Comparison of ENCODE assay signal across 10 cellular contexts in genomic region chr19:13937479-13938360, GRCh38. TPM values are rescaled to one million over a fixed set of nuclear protein-coding genes. Genes with fewer than 3 reads are reported as not detected.
DNase-seq lines count a peak whose midpoint lies in the region; ATAC-seq and TF ChIP-seq lines count a peak whose summit lies in the region.
"Had no signal": no experiment of that assay in that cellular context is flagged by ENCODE, and none has a peak within 500 bp of the region (broad histone marks: within the 10 kb centered on the region; RNA-seq: fewer than 3 reads in every experiment).

No MANE protein-coding gene starts in this region.

- TF ChIP-seq CTCF in colonic mucosa (IDR thresholded peaks at IDR 0.05) = no peak

- H3K27ac Mint-ChIP-seq in stimulated activated effector memory CD8-positive, alpha-beta T cell treated with anti-CD3 and anti-CD28 coated beads, Interleukin-12 subunit alpha, Interleukin-12 subunit beta, amount 100 ng/mL, for 72 hours = peak overlapping the region; percentile 16
- H3K27ac Mint-ChIP-seq: progenitor cell of endocrine pancreas had no signal

- H3K9me3 ChIP-seq in right cardiac atrium (ENCODE audit: control insufficient read depth, low read length) (no peaks in the 10 kb centered on the region), colonic mucosa (no peaks in the 10 kb centered on the region)

- no peaks in the 10 kb centered on the region for H3K27me3 ChIP-seq in H7 (ENCODE audit: control insufficient read depth, insufficient read depth, low read length)
- H3K27me3 ChIP-seq in right cardiac atrium (ENCODE audit: control insufficient read depth, insufficient read depth) = no peaks in the 10 kb centered on the region
- no peaks in the 10 kb centered on the region for H3K27me3 ChIP-seq in colonic mucosa

- no peaks in the 10 kb centered on the region for H3K9me3 Mint-ChIP-seq in stimulated activated effector memory CD8-positive, alpha-beta T cell treated with anti-CD3 and anti-CD28 coated beads, Interleukin-12 subunit alpha, Interleukin-12 subunit beta, amount 100 ng/mL, for 72 hours

- ATAC-seq in SK-N-SH treated with all-trans-retinoic acid at 6 μM for 48 hours (peak; percentile 79), right cardiac atrium (peak in 1 of 2 donors; percentile 13), HG02759 (IDR thresholded peaks at IDR 0.05; ENCODE audit: unreplicated experiment) (no peak)
- ATAC-seq in stimulated activated effector memory CD8-positive, alpha-beta T cell treated with anti-CD3 and anti-CD28 coated beads, Interleukin-12 subunit alpha, Interleukin-12 subunit beta, amount 100 ng/mL, for 72 hours = no peak
- ATAC-seq: left colon had no signal

- H3K4me3 ChIP-seq in H7 (ENCODE audit: insufficient read depth, low read depth, low read length) = no peak overlapping the region; the same call in 1 of the 2 replicates
- no peak overlapping the region for H3K4me3 ChIP-seq in right cardiac atrium (ENCODE audit: low read length)
- no peak overlapping the region for H3K4me3 ChIP-seq in colonic mucosa

- H3K4me1 ChIP-seq in right cardiac atrium (ENCODE audit: control insufficient read depth, insufficient read depth, low read length) (no peaks in the 10 kb centered on the region), colonic mucosa (no peaks in the 10 kb centered on the region)

- H3K36me3 ChIP-seq in H7 (replicated peaks; ENCODE audit: control insufficient read depth, insufficient read depth, low read length) (no peaks in the 10 kb centered on the region), colonic mucosa (no peaks in the 10 kb centered on the region)

- DNase-seq in H7 (peak; percentile 80), right cardiac atrium (peak in 2 of 3 donors; percentile 66 to 75), colonic mucosa (no peak), NCI-H345 (lab: John Stamatoyannopoulos, UW) (no peak)
- no peak for DNase-seq in stimulated activated effector memory CD8-positive, alpha-beta T cell treated with anti-CD3 and anti-CD28 coated beads, Interleukin-12 subunit alpha, Interleukin-12 subunit beta, amount 100 ng/mL, for 72 hours (ENCODE audit: low spot score in 2 of 2)
- DNase-seq: left colon had no signal

- H3K27ac ChIP-seq in right cardiac atrium (ENCODE audit: low read length) (no peak overlapping the region), colonic mucosa (no peak overlapping the region)
- H3K27ac ChIP-seq: epithelial cell of prostate had no signal

- peak overlapping the region in 1 of 2 donors; percentile 35 for H3K9ac ChIP-seq in colonic mucosa (ENCODE audit: low read depth in 2 of 2, low read length in 2 of 2)

- H3K36me3 Mint-ChIP-seq in stimulated activated effector memory CD8-positive, alpha-beta T cell treated with anti-CD3 and anti-CD28 coated beads, Interleukin-12 subunit alpha, Interleukin-12 subunit beta, amount 100 ng/mL, for 72 hours = no peaks in the 10 kb centered on the region

- intact Hi-C loops in right cardiac atrium (cut with DNase I) (no loop called here), colonic mucosa (cut with DNase I) (no loop called here)

- 8% methylated on average over 30 of the region's 30 CpGs for WGBS in right cardiac atrium

- H3K4me1 Mint-ChIP-seq in stimulated activated effector memory CD8-positive, alpha-beta T cell treated with anti-CD3 and anti-CD28 coated beads, Interleukin-12 subunit alpha, Interleukin-12 subunit beta, amount 100 ng/mL, for 72 hours = peaks cover 25% of the 10 kb centered on the region

- no peak overlapping the region for H3K4me3 Mint-ChIP-seq in stimulated activated effector memory CD8-positive, alpha-beta T cell treated with anti-CD3 and anti-CD28 coated beads, Interleukin-12 subunit alpha, Interleukin-12 subunit beta, amount 100 ng/mL, for 72 hours

TF ChIP-seq in SK-N-SH treated with all-trans-retinoic acid at 6 μM for 48 hours, 23 proteins besides CTCF, POLR2A, EP300 and RAD21:
- TF ChIP-seq CSDC2 (CRISPR knock-in tag; IDR thresholded peaks at IDR 0.05) = no peak
- TF ChIP-seq ZNF8 (CRISPR knock-in tag; IDR thresholded peaks at IDR 0.05) = no peak
- no peak for TF ChIP-seq TCF4 (CRISPR knock-in tag; IDR thresholded peaks at IDR 0.05; ENCODE audit: borderline replicate concordance)
- TF ChIP-seq, protein P1, sequence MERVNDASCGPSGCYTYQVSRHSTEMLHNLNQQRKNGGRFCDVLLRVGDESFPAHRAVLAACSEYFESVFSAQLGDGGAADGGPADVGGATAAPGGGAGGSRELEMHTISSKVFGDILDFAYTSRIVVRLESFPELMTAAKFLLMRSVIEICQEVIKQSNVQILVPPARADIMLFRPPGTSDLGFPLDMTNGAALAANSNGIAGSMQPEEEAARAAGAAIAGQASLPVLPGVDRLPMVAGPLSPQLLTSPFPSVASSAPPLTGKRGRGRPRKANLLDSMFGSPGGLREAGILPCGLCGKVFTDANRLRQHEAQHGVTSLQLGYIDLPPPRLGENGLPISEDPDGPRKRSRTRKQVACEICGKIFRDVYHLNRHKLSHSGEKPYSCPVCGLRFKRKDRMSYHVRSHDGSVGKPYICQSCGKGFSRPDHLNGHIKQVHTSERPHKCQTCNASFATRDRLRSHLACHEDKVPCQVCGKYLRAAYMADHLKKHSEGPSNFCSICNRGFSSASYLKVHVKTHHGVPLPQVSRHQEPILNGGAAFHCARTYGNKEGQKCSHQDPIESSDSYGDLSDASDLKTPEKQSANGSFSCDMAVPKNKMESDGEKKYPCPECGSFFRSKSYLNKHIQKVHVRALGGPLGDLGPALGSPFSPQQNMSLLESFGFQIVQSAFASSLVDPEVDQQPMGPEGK (CRISPR knock-in tag; IDR thresholded peaks at IDR 0.05; ENCODE audit: borderline replicate concordance) = peak; percentile 27; the same call in 1 of the 2 replicates
- TF ChIP-seq ISL1 (CRISPR knock-in tag; IDR thresholded peaks at IDR 0.05) = no peak
- TF ChIP-seq OSR1 (CRISPR knock-in tag; IDR thresholded peaks at IDR 0.05) = no peak

RNA-seq across cellular contexts. Expression of gene PODNL1, which starts 0.5 kb away (rescaled TPM):
- total RNA-seq in H7 (2014; rRNA removed; shearing (Covaris generic)) = 0.07 and 0.10 TPM in 2 replicates
- total RNA-seq in right cardiac atrium = 1 to 10 TPM; 1.4 to 3.2 (median 2.2) TPM
- polyA plus RNA-seq in right cardiac atrium = 1.9 TPM
- 1 to 10 TPM; 4.1 to 4.4 TPM for total RNA-seq in colonic mucosa
- total RNA-seq: progenitor cell of endocrine pancreas had no signal

RNA-seq across cellular contexts. Expression of gene DCAF15, which starts 14.6 kb away (rescaled TPM):
- 73.3 and 92.9 TPM in 2 replicates for total RNA-seq in H7 (2014; rRNA removed; shearing (Covaris generic))
- total RNA-seq in right cardiac atrium (10 to 100 TPM; 20.3 to 24.1 (median 21.1) TPM), colonic mucosa (10 to 100 TPM; 30.2 to 55.1 TPM)
- 21.5 TPM for polyA plus RNA-seq in right cardiac atrium

RNA-seq across cellular contexts. Expression of gene CC2D1A, which starts 31.7 kb away (rescaled TPM):
- total RNA-seq in H7 (2014; rRNA removed; shearing (Covaris generic)) = 22.8 and 25.0 TPM in 2 replicates
- total RNA-seq in right cardiac atrium = 10 to 100 TPM; 21.6 to 26.2 (median 22.3) TPM
- polyA plus RNA-seq in right cardiac atrium = 22.9 TPM
- 100 to 1,000 TPM in 1 of 2 donors, 10 to 100 TPM in 1; 81.0 to 123 TPM for total RNA-seq in colonic mucosa

RNA-seq across cellular contexts. Expression of gene BRME1, which starts 31.8 kb away (rescaled TPM):
- total RNA-seq in H7 (2014; rRNA removed; shearing (Covaris generic)) = 3.4 and 4.1 TPM in 2 replicates
- total RNA-seq in right cardiac atrium = 1 to 10 TPM in 1 of 4 donors, under 1 TPM in 3; 0.40 to 1.2 (median 0.80) TPM
- 0.48 TPM for polyA plus RNA-seq in right cardiac atrium
- total RNA-seq in colonic mucosa = 10 to 100 TPM in 1 of 2 donors, 1 to 10 TPM in 1; 5.9 to 20.0 TPM

Comparison
In these comparisons a context has a peak if more than half of its experiments do, and no peak if none do; other contexts are left out.
1. DNase-seq: peak in H7 (single experiment) and right cardiac atrium (2 of 3); none in stimulated activated effector memory CD8-positive, alpha-beta T cell treated with anti-CD3 and anti-CD28 coated beads, Interleukin-12 subunit alpha, Interleukin-12 subunit beta, amount 100 ng/mL, for 72 hours (0 of 2), colonic mucosa (single experiment) and NCI-H345 (single experiment).